ENCODE assay signal across 12 cellular contexts in genomic region chr14:76486251-76486743, GRCh38.
DNase-seq lines count a peak whose midpoint lies in the region; TF ChIP-seq lines count a peak whose summit lies in the region.
"Had no signal": no experiment of that assay in that cellular context is flagged by ENCODE, and none has a peak within 500 bp of the region (broad histone marks: within the 10 kb centered on the region; RNA-seq: fewer than 3 reads in every experiment).

No MANE protein-coding gene starts in this region.

- in situ Hi-C loops in KBM-7 (cut with MboI; ENCODE audit: low pct_unique_long_range_greater_than_20kb, low sequenced_read_pairs), result no loop called here

- POLR2A ChIA-PET in HEK293 (lab: Yijun Ruan, JAX), result no interaction called here

- no peaks in the 10 kb centered on the region for H3K36me3 ChIP-seq in HEK293 (ENCODE audit: control insufficient read depth in 2 of 2, insufficient read depth in 1 of 2, low read length in 2 of 2)
- no peaks in the 10 kb centered on the region for H3K36me3 ChIP-seq in MG63

- no peaks in the 10 kb centered on the region for H3K36me3 Mint-ChIP-seq in progenitor cell of endocrine pancreas (ENCODE audit: insufficient read depth)
- H3K36me3 Mint-ChIP-seq: CD4-positive, CD25-positive, alpha-beta regulatory T cell had no signal

- no peaks in the 10 kb centered on the region for H3K27me3 ChIP-seq in MG63

- DNase-seq in NCI-H2081 (lab: John Stamatoyannopoulos, UW) (peak; percentile 88 to 96), NCI-H82 treated with DMSO at 0.1 percent for 48 hours (lab: John Stamatoyannopoulos, UW; ENCODE audit: unreplicated experiment) (peak; percentile 98), progenitor cell of endocrine pancreas (ENCODE audit: low spot score, unreplicated experiment) (no peak), MG63 (no peak), KBM-7 (no peak)
- DNase-seq in activated CD4-positive, alpha-beta T cell treated with anti-CD3 and anti-CD28 coated beads for 4 hours, result no peak
- DNase-seq: CD4-positive, CD25-positive, alpha-beta regulatory T cell; HCEC 1CT; mammary epithelial cell; T1000 had no signal

- H3K27ac Mint-ChIP-seq in progenitor cell of endocrine pancreas, result peak overlapping the region; percentile 38
- H3K27ac Mint-ChIP-seq: activated T-helper 1 cell treated with anti-CD3 and anti-CD28 coated beads, Interleukin-12 subunit alpha, Interleukin-12 subunit beta, Interleukin-2, Interleukin-4 antibody, amounts not matched to agents 30 ng/mL and 10 ng/mL and 1 ng/mL, durations not matched to agents 14 hours and 24 hours and 36 hours had no signal

- H3K4me3 Mint-ChIP-seq in progenitor cell of endocrine pancreas (ENCODE audit: low read depth), result no peak overlapping the region
- H3K4me3 Mint-ChIP-seq: activated T-helper 1 cell treated with anti-CD3 and anti-CD28 coated beads, Interleukin-12 subunit alpha, Interleukin-12 subunit beta, Interleukin-2, Interleukin-4 antibody, amounts not matched to agents 30 ng/mL and 10 ng/mL and 1 ng/mL, durations not matched to agents 14 hours and 24 hours and 36 hours; CD4-positive, CD25-positive, alpha-beta regulatory T cell had no signal

- peaks cover 17% of the 10 kb centered on the region for H3K4me1 ChIP-seq in HEK293 (ENCODE audit: control insufficient read depth, insufficient read depth, low read length)

- H3K9me3 ChIP-seq in HEK293 (ENCODE audit: control insufficient read depth, insufficient read depth, low read depth, low read length), result no peaks in the 10 kb centered on the region
- H3K9me3 ChIP-seq in MG63, result no peaks in the 10 kb centered on the region

- H3K4me1 Mint-ChIP-seq in progenitor cell of endocrine pancreas (ENCODE audit: low read depth), result peaks cover 15% of the 10 kb centered on the region
- H3K4me1 Mint-ChIP-seq: CD4-positive, CD25-positive, alpha-beta regulatory T cell had no signal

- H3K4me3 ChIP-seq in HEK293 (ENCODE audit: low read depth, low read length) (no peak overlapping the region), MG63 (no peak overlapping the region)

- H3K27ac ChIP-seq in HEK293 (ENCODE audit: extremely low read depth, low read depth, low read length), result peak overlapping the region; percentile 91

- CTCF ChIA-PET in HEK293 (lab: Yijun Ruan, JAX), result interaction anchor here (0.5 to 1.4 kb wide), 5 partner anchors 30 to 521 kb away, joined by 3 to 7 read pairs (median 3); no protein-coding TSS in a partner anchor

- no peak for TF ChIP-seq CTCF in HEK293 (tag by site-specific recombination; IDR thresholded peaks at IDR 0.05)
- no peak for TF ChIP-seq CTCF in progenitor cell of endocrine pancreas (IDR thresholded peaks at IDR 0.05; ENCODE audit: unreplicated experiment)

- H3K27me3 Mint-ChIP-seq in progenitor cell of endocrine pancreas, result peaks cover 17% of the 10 kb centered on the region
- H3K27me3 Mint-ChIP-seq: CD4-positive, CD25-positive, alpha-beta regulatory T cell had no signal

- no peaks in the 10 kb centered on the region for H3K9me3 Mint-ChIP-seq in progenitor cell of endocrine pancreas (ENCODE audit: low read depth)
- H3K9me3 Mint-ChIP-seq: activated T-helper 1 cell treated with anti-CD3 and anti-CD28 coated beads, Interleukin-12 subunit alpha, Interleukin-12 subunit beta, Interleukin-2, Interleukin-4 antibody, amounts not matched to agents 30 ng/mL and 10 ng/mL and 1 ng/mL, durations not matched to agents 14 hours and 24 hours and 36 hours had no signal

TF ChIP-seq in HEK293, 187 proteins besides CTCF, POLR2A, EP300 and RAD21 (continues in another document):
- no peak for TF ChIP-seq HOXA7 (CRISPR knock-in tag; IDR thresholded peaks at IDR 0.05; ENCODE audit: borderline replicate concordance)
- no peak for TF ChIP-seq ZNF138 (tag by site-specific recombination; IDR thresholded peaks at IDR 0.05; ENCODE audit: borderline replicate concordance)
- TF ChIP-seq ZNF16 (tag by site-specific recombination; IDR thresholded peaks at IDR 0.05; ENCODE audit: low read depth), result no peak
- peak; percentile 64 for TF ChIP-seq ZNF518A (tag by site-specific recombination; conservative IDR thresholded peaks at IDR 0.05; ENCODE audit: low read depth)
- peak; percentile 98 for TF ChIP-seq ZNF324 (tag by site-specific recombination; IDR thresholded peaks at IDR 0.05)
- peak; percentile 58; the same call in 1 of the 2 replicates for TF ChIP-seq ZNF660 (tag by site-specific recombination; IDR thresholded peaks at IDR 0.05)
- peak; percentile 80 for TF ChIP-seq KLF10 (tag by site-specific recombination; IDR thresholded peaks at IDR 0.05)
- 0 out of 2 replicates have a peak, but pooled peaks have one; percentile 30 for TF ChIP-seq ZNF792 (tag by site-specific recombination; IDR thresholded peaks at IDR 0.05)
- no peak for TF ChIP-seq ZNF140 (tag by site-specific recombination; IDR thresholded peaks at IDR 0.05)
- peak; percentile 98 for TF ChIP-seq GLI2 (tag by site-specific recombination; IDR thresholded peaks at IDR 0.05; ENCODE audit: borderline replicate concordance, low read depth)
- TF ChIP-seq ZNF626 (tag by site-specific recombination; IDR thresholded peaks at IDR 0.05), result no peak
- peak; percentile 73 for TF ChIP-seq ZNF146 (tag by site-specific recombination; IDR thresholded peaks at IDR 0.05)
- TF ChIP-seq BCL11B (tag by site-specific recombination; IDR thresholded peaks at IDR 0.05; ENCODE audit: low read depth), result peak; percentile 83; the same call in 1 of the 2 replicates
- peak; percentile 98 for TF ChIP-seq ZNF366 (tag by site-specific recombination; conservative IDR thresholded peaks at IDR 0.05)
- peak; percentile 94 for TF ChIP-seq KLF17 (tag by site-specific recombination; IDR thresholded peaks at IDR 0.05)
- TF ChIP-seq ZNF132 (tag by site-specific recombination; IDR thresholded peaks at IDR 0.05; ENCODE audit: borderline replicate concordance), result no peak

Comparison
In these comparisons a context has a peak if more than half of its experiments do, and no peak if none do; other contexts are left out.
1. DNase-seq: peak in NCI-H2081 (2 of 2) and NCI-H82 treated with DMSO at 0.1 percent for 48 hours (single experiment); none in progenitor cell of endocrine pancreas (single experiment), MG63 (single experiment), KBM-7 (single experiment) and activated CD4-positive, alpha-beta T cell treated with anti-CD3 and anti-CD28 coated beads for 4 hours (0 of 2).